In the genomic region with DNA sequence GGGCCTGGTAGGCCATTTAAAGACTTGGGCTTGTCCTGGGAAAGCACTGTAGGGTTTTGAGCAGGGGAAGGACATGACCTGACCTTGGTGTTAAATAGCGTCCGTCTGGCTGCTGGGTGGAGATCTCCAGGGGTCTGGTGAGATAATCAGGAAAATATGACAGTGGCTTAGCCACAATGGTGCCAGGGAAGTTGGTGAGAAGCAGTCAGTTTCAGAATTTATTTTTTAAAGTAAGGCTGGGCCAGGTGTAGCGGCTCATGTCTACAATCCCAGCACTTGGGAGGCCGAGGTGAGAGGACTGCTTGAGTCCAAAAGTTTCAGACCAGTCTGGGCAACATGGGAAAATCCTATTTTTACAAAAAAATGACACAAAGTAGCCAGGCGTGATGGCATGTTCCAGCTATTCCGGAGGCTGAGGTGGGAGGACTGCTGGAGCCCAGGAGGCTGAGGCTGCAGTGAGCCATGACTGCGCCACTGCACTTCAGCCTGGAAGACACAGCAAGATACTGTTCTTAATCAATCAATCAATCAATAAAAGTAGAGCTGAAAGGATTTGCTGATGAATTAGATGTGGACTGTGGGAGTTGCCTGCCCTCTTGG, we compare ENCODE assay signal across 13 cellular contexts. TPM values are rescaled to one million over a fixed set of nuclear protein-coding genes. Genes with fewer than 3 reads are reported as not detected.
DNase-seq lines count a peak whose midpoint lies in the region; ATAC-seq, FAIRE-seq and TF ChIP-seq lines count a peak whose summit lies in the region.
"Had no signal": no experiment of that assay in that cellular context is flagged by ENCODE, and none has a peak within 500 bp of the region (broad histone marks: within the 10 kb centered on the region; RNA-seq: fewer than 3 reads in every experiment).

No MANE protein-coding gene starts in this region.

- FAIRE-seq in GM12891 (lab: Jason Lieb, UNC): no peak

- no peaks in the 10 kb centered on the region for H3K27me3 ChIP-seq in stomach
- H3K27me3 ChIP-seq: esophagus squamous epithelium, uterus had no signal

- POLR2A ChIA-PET in T-cell (lab: Charles Lee): no interaction called here

- H3K4me3 ChIP-seq in stomach: no peak overlapping the region
- H3K4me3 ChIP-seq: esophagus squamous epithelium, uterus had no signal

- no peaks in the 10 kb centered on the region for H3K9me3 ChIP-seq in stomach
- H3K9me3 ChIP-seq: esophagus squamous epithelium, uterus had no signal

- DNase-seq in activated naive CD4-positive, alpha-beta T cell (lab: John Stamatoyannopoulos, UW): no peak
- DNase-seq in T-cell: no peak
- DNase-seq in immature natural killer cell: no peak
- DNase-seq in stomach: no peak
- no peak for DNase-seq in CD1c-positive myeloid dendritic cell (ENCODE audit: extremely low spot score)
- DNase-seq in GM12891 (ENCODE audit: insufficient read length, low spot score): no peak
- DNase-seq: esophagus squamous epithelium, GDM1, Kasumi-1, uterus had no signal

- H3K4me1 Mint-ChIP-seq in activated naive CD4-positive, alpha-beta T cell treated with anti-CD3 and anti-CD28 coated beads, Interleukin-2, amount 50 U/mL, for 24 hours: peaks cover 92% of the 10 kb centered on the region
- H3K4me1 Mint-ChIP-seq in T-cell: peaks cover 91 to 95% (median 95%) of the 10 kb centered on the region in 3 donors
- peaks cover 99 to 100% of the 10 kb centered on the region in 2 donors for H3K4me1 Mint-ChIP-seq in immature natural killer cell

- no peak for TF ChIP-seq POLR2A in stomach (IDR thresholded peaks at IDR 0.05)
- TF ChIP-seq POLR2A in GM12891 (IDR thresholded peaks at IDR 0.05; ENCODE audit: low read depth, low read length): no peak

- CTCF ChIA-PET in T-cell (lab: Charles Lee): no interaction called here

- H3K27ac Mint-ChIP-seq in activated naive CD4-positive, alpha-beta T cell treated with anti-CD3 and anti-CD28 coated beads, Interleukin-2, amount 50 U/mL, for 24 hours: peak overlapping the region; percentile 80
- H3K27ac Mint-ChIP-seq in T-cell: peak overlapping the region; percentile 96 to 99
- H3K27ac Mint-ChIP-seq in immature natural killer cell: peak overlapping the region; percentile 87 to 100 (median 100)

- H3K36me3 Mint-ChIP-seq in activated naive CD4-positive, alpha-beta T cell treated with anti-CD3 and anti-CD28 coated beads, Interleukin-2, amount 50 U/mL, for 24 hours: peaks cover 37% of the 10 kb centered on the region
- H3K36me3 Mint-ChIP-seq in T-cell (peaks cover 34% of the 10 kb centered on the region), immature natural killer cell (peaks cover 28 to 40% (median 30%) of the 10 kb centered on the region in 3 donors)

- H3K27me3 Mint-ChIP-seq in activated naive CD4-positive, alpha-beta T cell treated with anti-CD3 and anti-CD28 coated beads, Interleukin-2, amount 50 U/mL, for 24 hours: no peaks in the 10 kb centered on the region
- H3K27me3 Mint-ChIP-seq in T-cell (no peaks in the 10 kb centered on the region), immature natural killer cell (ENCODE audit: low read depth in 3 of 3) (peaks cover 0 to 2% (median 2%) of the 10 kb centered on the region in 3 donors)

- no peak for TF ChIP-seq CTCF in stomach (IDR thresholded peaks at IDR 0.05)

- no peak for TF ChIP-seq EP300 in stomach (IDR thresholded peaks at IDR 0.05)

- no peak for ATAC-seq in T-cell (replicated peaks in 1 of 4)
- no peak for ATAC-seq in HG03354 (IDR thresholded peaks at IDR 0.05; ENCODE audit: poor library complexity, severe bottlenecking, unreplicated experiment)

- H3K4me1 ChIP-seq in stomach: peaks cover 61 to 98% (median 75%) of the 10 kb centered on the region in 4 donors
- H3K4me1 ChIP-seq: uterus had no signal

- WGBS in stomach, 5 donors: 86 to 93% (median 89%) methylated on average over 7 of the region's 7 CpGs

- intact Hi-C loops in stomach (cut with DNase I; ENCODE audit: low total_unique reads): no loop called here

- H3K9me3 Mint-ChIP-seq in activated naive CD4-positive, alpha-beta T cell treated with anti-CD3 and anti-CD28 coated beads, Interleukin-2, amount 50 U/mL, for 24 hours: no peaks in the 10 kb centered on the region
- H3K9me3 Mint-ChIP-seq in T-cell: no peaks in the 10 kb centered on the region
- no peaks in the 10 kb centered on the region for H3K9me3 Mint-ChIP-seq in immature natural killer cell

- H3K36me3 ChIP-seq in stomach: peaks cover 4 to 55% (median 42%) of the 10 kb centered on the region in 4 donors
- H3K36me3 ChIP-seq: uterus had no signal

- H3K27ac ChIP-seq in stomach: peak overlapping the region in 4 of 5 donors; percentile 23 to 88 (median 52)
- H3K27ac ChIP-seq: uterus had no signal

- H3K4me3 Mint-ChIP-seq in activated naive CD4-positive, alpha-beta T cell treated with anti-CD3 and anti-CD28 coated beads, Interleukin-2, amount 50 U/mL, for 24 hours: peak overlapping the region; percentile 53
- H3K4me3 Mint-ChIP-seq in T-cell: peak overlapping the region in 1 of 3 donors; percentile 2
- H3K4me3 Mint-ChIP-seq in immature natural killer cell: peak overlapping the region; percentile 14 to 54 (median 52)

TF ChIP-seq in GM12891, 5 proteins besides CTCF, POLR2A, EP300 and RAD21:
- TF ChIP-seq SPI1 (IDR thresholded peaks at IDR 0.05; ENCODE audit: low read depth, low read length) (no peak), POU2F2 (IDR thresholded peaks at IDR 0.05; ENCODE audit: low read depth, low read length) (no peak), TAF1 (IDR thresholded peaks at IDR 0.05; ENCODE audit: low read depth, low read length) (no peak), POLR2AphosphoS5 (IDR thresholded peaks at IDR 0.05; ENCODE audit: low read depth, low read length) (no peak), PAX5 (IDR thresholded peaks at IDR 0.05; ENCODE audit: insufficient read depth, low read length, severe bottlenecking) (no peak)

RNA-seq across cellular contexts. Expression of a gene that starts 41.4 kb away (rescaled TPM):
- total RNA-seq in T-cell (10 to 100 TPM; 26.6 to 33.8 (median 27.7) TPM), stomach (100 to 1,000 TPM in 2 of 5 donors, 10 to 100 TPM in 3; 61.7 to 210 (median 68.7) TPM)
- polyA plus RNA-seq in immature natural killer cell (10 to 100 TPM; 30.9 to 60.4 (median 39.3) TPM), stomach (10 to 100 TPM; 47.1 to 88.2 (median 73.0) TPM)
- polyA plus RNA-seq in GM12891 (2012; ENCODE audit: low read depth, missing spikeins): 40.2 TPM

RNA-seq across cellular contexts. Expression of a gene that starts 43.5 kb away (rescaled TPM):
- total RNA-seq in T-cell (not detected), stomach (1 to 10 TPM in 2 of 5 donors, not detected in 3; 1.8 to 4.2 TPM)
- polyA plus RNA-seq in immature natural killer cell (not detected), stomach (1 to 10 TPM; 1.8 to 6.7 (median 4.8) TPM)
- polyA plus RNA-seq in GM12891 (2012; ENCODE audit: low read depth, missing spikeins): not detected
- total RNA-seq: T-helper 2 cell treated with Interferon-gamma antibody and Interleukin-4, amounts not matched to agents 100 ng/mL and 5 ng/mL, for 36 hours had no signal

RNA-seq across cellular contexts. Expression of a gene that starts 57.9 kb away (rescaled TPM):
- total RNA-seq in T-cell: 1 to 10 TPM in 4 of 5 donors, under 1 TPM in 1; 0.99 to 3.0 (median 1.4) TPM
- 1 to 10 TPM; 1.2 to 3.0 (median 1.8) TPM for polyA plus RNA-seq in immature natural killer cell
- 10 to 100 TPM in 1 of 5 donors, 1 to 10 TPM in 4; 5.3 to 11.4 (median 7.6) TPM for total RNA-seq in stomach
- polyA plus RNA-seq in stomach: 1 to 10 TPM; 1.7 to 7.1 (median 3.3) TPM
- polyA plus RNA-seq in GM12891 (2012; ENCODE audit: low read depth, missing spikeins): 52.8 TPM
